8 cellular contexts compared by ENCODE assay signal in the genomic region with DNA sequence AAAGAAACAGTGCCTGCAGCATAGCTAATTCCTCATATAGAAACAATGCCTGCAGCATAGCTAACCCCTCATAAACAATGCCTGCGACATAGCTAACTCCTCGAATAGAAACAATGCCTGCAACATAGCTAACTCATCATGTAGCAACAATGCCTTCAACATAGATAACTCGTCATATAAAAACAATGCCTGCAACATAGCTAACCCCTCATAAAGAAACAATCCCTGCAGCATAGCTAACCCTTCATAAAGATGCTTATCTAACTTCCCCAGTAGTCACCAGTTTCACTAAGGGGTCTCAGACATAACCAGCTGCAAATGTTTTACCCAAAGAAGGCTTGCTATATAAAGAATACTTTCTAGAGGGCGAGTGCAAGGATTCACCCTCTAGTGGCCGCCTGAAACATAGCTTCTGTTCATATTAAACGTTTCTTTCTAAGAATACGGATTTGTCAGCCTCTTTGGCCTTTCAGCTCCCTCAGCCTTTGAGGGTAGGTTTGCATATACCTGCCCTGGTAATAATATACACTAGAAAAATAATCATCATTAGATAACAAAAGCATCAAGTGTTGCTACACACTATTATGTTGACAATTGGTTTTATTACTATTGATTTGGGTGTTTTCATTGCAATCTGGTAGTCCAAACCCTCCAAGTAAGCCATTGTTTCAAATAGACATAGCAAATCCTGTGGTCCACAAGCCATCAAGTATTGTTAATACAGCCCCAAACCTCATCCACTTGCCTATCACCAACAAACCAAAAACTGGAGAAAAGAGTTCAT. TPM values are rescaled to one million over a fixed set of nuclear protein-coding genes. Genes with fewer than 3 reads are reported as not detected.
DNase-seq lines count a peak whose midpoint lies in the region; ATAC-seq and TF ChIP-seq lines count a peak whose summit lies in the region.

No MANE protein-coding gene starts in this region.

- H2BK120ac ChIP-seq in mesendoderm (ENCODE audit: low read depth, low read length), result no peak overlapping the region

- H3K79me1 ChIP-seq in mesendoderm (ENCODE audit: low read length), result no peaks in the 10 kb centered on the region

- in situ Hi-C loops in brain microvascular endothelial cell (cut with HindIII; ENCODE audit: low pct_ligation_motif_present, low sequenced_read_pairs), result no loop called here

- H3K9ac ChIP-seq in mesendoderm (ENCODE audit: low read length), result no peak overlapping the region

- no peaks in the 10 kb centered on the region for H3K36me3 ChIP-seq in brain microvascular endothelial cell (replicated peaks)
- H3K36me3 ChIP-seq in mesendoderm (ENCODE audit: control insufficient read depth, insufficient read depth, low read length), result no peaks in the 10 kb centered on the region

- no peak overlapping the region for H3K56ac ChIP-seq in mesendoderm (ENCODE audit: low read length)

- DNase-seq in CD4-positive, alpha-beta T cell, result peak in 2 of 10 experiments; percentile 5 to 8
- DNase-seq in HEK293T (ENCODE audit: extremely low spot score) (peak; percentile 16), brain microvascular endothelial cell (peak; percentile 65), mesendoderm (peak; percentile 91), sciatic nerve (ENCODE audit: low spot score) (no peak), NCI-H1092 (lab: John Stamatoyannopoulos, UW) (no peak), COR-L47 (lab: John Stamatoyannopoulos, UW) (no peak)

- no peak overlapping the region for H3K27ac Mint-ChIP-seq in CD4-positive, alpha-beta T cell

- TF ChIP-seq CTCF in CD4-positive, alpha-beta T cell (IDR thresholded peaks at IDR 0.05), result peak; percentile 83
- TF ChIP-seq CTCF in brain microvascular endothelial cell (IDR thresholded peaks at IDR 0.05; ENCODE audit: low read depth, low read length, missing control alignments), result peak; percentile 78

- CTCF ChIA-PET in CD4-positive, alpha-beta T cell (lab: Charles Lee), result interaction anchor here (0.7 to 1.8 kb wide), 12 partner anchors 10 to 270 kb away, joined by 3 to 8 read pairs (median 3); no protein-coding TSS in a partner anchor
- CTCF ChIA-PET in HEK293T (lab: Yijun Ruan, JAX), result interaction anchor here (0.6 to 1.5 kb wide), 10 partner anchors 9 to 369 kb away, joined by 3 to 7 read pairs (median 4); no protein-coding TSS in a partner anchor

- H3K4me3 ChIP-seq in brain microvascular endothelial cell (ENCODE audit: low read depth, low read length), result no peak overlapping the region
- no peak overlapping the region for H3K4me3 ChIP-seq in mesendoderm (ENCODE audit: low read length)

- no peak overlapping the region for H3K23ac ChIP-seq in mesendoderm (ENCODE audit: low read length)

- H4K5ac ChIP-seq in mesendoderm (ENCODE audit: low read length), result no peak overlapping the region

- POLR2A ChIA-PET in CD4-positive, alpha-beta T cell (lab: Charles Lee), result interaction anchor here (0.9 to 1.1 kb wide), 2 partner anchors 16 to 31 kb away, joined by 3 to 4 read pairs; no protein-coding TSS in a partner anchor
- POLR2A ChIA-PET in HEK293T (lab: Yijun Ruan, JAX), result interaction anchor here (0.6 to 1.2 kb wide), 2 partner anchors 44 to 341 kb away, joined by 3 to 4 read pairs; a partner anchor contains a TSS

- no peak overlapping the region for H2BK5ac ChIP-seq in mesendoderm (ENCODE audit: low read length)

- H3K4me1 Mint-ChIP-seq in CD4-positive, alpha-beta T cell (ENCODE audit: low read depth), result peaks cover 9% of the 10 kb centered on the region

- H3K4me1 ChIP-seq in mesendoderm (ENCODE audit: control insufficient read depth, low read depth, low read length), result no peaks in the 10 kb centered on the region

- H3K4me2 ChIP-seq in mesendoderm (ENCODE audit: low read length), result no peak overlapping the region

- no CpG with 5 or more reads among the region's 7 CpGs for WGBS in mesendoderm (ENCODE audit: extremely low coverage, insufficient coverage, low lambda C conversion rate)

- H3K9me3 Mint-ChIP-seq in CD4-positive, alpha-beta T cell, result no peaks in the 10 kb centered on the region

- H3K27ac ChIP-seq in CD4-positive, alpha-beta T cell (ENCODE audit: low read depth, low read length), result no peak overlapping the region
- H3K27ac ChIP-seq in brain microvascular endothelial cell, result peak overlapping the region; percentile 1
- no peak overlapping the region for H3K27ac ChIP-seq in mesendoderm (ENCODE audit: low read depth, low read length)

- H2AK5ac ChIP-seq in mesendoderm (ENCODE audit: low read length), result no peak overlapping the region

- no peak overlapping the region for H3K4ac ChIP-seq in mesendoderm (ENCODE audit: low read depth, low read length)

- H3K27me3 Mint-ChIP-seq in CD4-positive, alpha-beta T cell, result no peaks in the 10 kb centered on the region

- no peaks in the 10 kb centered on the region for H3K79me2 ChIP-seq in mesendoderm (ENCODE audit: control insufficient read depth, insufficient read depth, low read length)

- no peaks in the 10 kb centered on the region for H3K9me3 ChIP-seq in CD4-positive, alpha-beta T cell (ENCODE audit: control insufficient read depth, low read length)

- H3K4me3 Mint-ChIP-seq in CD4-positive, alpha-beta T cell, result no peak overlapping the region

- H2BK15ac ChIP-seq in mesendoderm (replicated peaks; ENCODE audit: low read depth), result no peak overlapping the region

- H3K18ac ChIP-seq in mesendoderm (ENCODE audit: low read length), result no peak overlapping the region

- intact Hi-C loops in CD4-positive, alpha-beta T cell (cut with DNase I, micrococcal nuclease), result loop anchor here (2.0 to 5.0 kb wide), 2 partner anchors 62 to 196 kb away; no protein-coding TSS in a partner anchor
- intact Hi-C loops in sciatic nerve (cut with DNase I), result no loop called here

- no peak overlapping the region for H4K8ac ChIP-seq in mesendoderm (ENCODE audit: low read depth, low read length)

- no peaks in the 10 kb centered on the region for H3K27me3 ChIP-seq in CD4-positive, alpha-beta T cell (ENCODE audit: control insufficient read depth, insufficient read depth, low read length)
- H3K27me3 ChIP-seq in brain microvascular endothelial cell (replicated peaks), result no peaks in the 10 kb centered on the region
- no peaks in the 10 kb centered on the region for H3K27me3 ChIP-seq in mesendoderm (ENCODE audit: insufficient read depth, low read length, poor library complexity)

- peak; percentile 49 for ATAC-seq in CD4-positive, alpha-beta T cell (ENCODE audit: poor library complexity)
- ATAC-seq in sciatic nerve (no peak), GM19397 (IDR thresholded peaks at IDR 0.05; ENCODE audit: unreplicated experiment) (no peak)

- H3K36me3 Mint-ChIP-seq in CD4-positive, alpha-beta T cell (ENCODE audit: low read depth), result no peaks in the 10 kb centered on the region

TF ChIP-seq in HEK293T, 16 proteins besides CTCF, POLR2A, EP300 and RAD21:
- no peak for TF ChIP-seq LEF1 (IDR thresholded peaks at IDR 0.05; ENCODE audit: borderline replicate concordance)
- no peak for TF ChIP-seq ARNT (IDR thresholded peaks at IDR 0.05)
- no peak for TF ChIP-seq FOXM1 (IDR thresholded peaks at IDR 0.05; ENCODE audit: borderline replicate concordance)
- no peak for TF ChIP-seq SP1 (IDR thresholded peaks at IDR 0.05)
- TF ChIP-seq FOXA1 (IDR thresholded peaks at IDR 0.05), result no peak
- TF ChIP-seq HDGF (IDR thresholded peaks at IDR 0.05; ENCODE audit: borderline replicate concordance), result no peak
- no peak for TF ChIP-seq CTBP1 (IDR thresholded peaks at IDR 0.05; ENCODE audit: borderline replicate concordance)
- no peak for TF ChIP-seq L3MBTL2 (conservative IDR thresholded peaks at IDR 0.05)

RNA-seq across cellular contexts. Expression of a gene that starts 44.4 kb away (rescaled TPM):
- 10 to 100 TPM; 15.3 to 15.9 TPM for total RNA-seq in CD4-positive, alpha-beta T cell
- polyA plus RNA-seq in mesendoderm (2013, experiment 1 of 2), result 11.7 TPM
- polyA plus RNA-seq in mesendoderm (2013, experiment 2 of 2), result 12.1 TPM
- total RNA-seq in sciatic nerve, result 18.9 TPM

Comparison
In these comparisons a context has a peak if more than half of its experiments do, and no peak if none do; other contexts are left out.
1. DNase-seq: peak in HEK293T (single experiment), brain microvascular endothelial cell (single experiment) and mesendoderm (single experiment); none in sciatic nerve (single experiment), NCI-H1092 (single experiment) and COR-L47 (single experiment).